ENCODE assay signal across 8 cellular contexts in genomic region chr20:44692932-44693476, GRCh38. TPM values are rescaled to one million over a fixed set of nuclear protein-coding genes. Genes with fewer than 3 reads are reported as not detected.
A peak's percentile ranks its signal among the peaks of the same experiment; 100 is the strongest.
DNase-seq lines count a peak whose midpoint lies in the region; ATAC-seq, FAIRE-seq and TF ChIP-seq lines count a peak whose summit lies in the region.

No MANE protein-coding gene starts in this region.

- no peak for TF ChIP-seq CTCF in left lung (IDR thresholded peaks at IDR 0.05)

- H3K27me3 ChIP-seq in left lung: no peaks in the 10 kb centered on the region

- intact Hi-C loops in left lung (cut with DNase I): no loop called here

- peak overlapping the region in 1 of 2 donors; percentile 75 for H3K27ac ChIP-seq in left lung

- no peak overlapping the region for H3K4me3 ChIP-seq in left lung

- no peaks in the 10 kb centered on the region for H3K36me3 ChIP-seq in left lung

- FAIRE-seq in urothelium cell line (lab: Jason Lieb, UNC): no peak

- peaks cover 4 to 15% of the 10 kb centered on the region in 2 donors for H3K4me1 ChIP-seq in left lung

- H3K9me3 ChIP-seq in left lung: no peaks in the 10 kb centered on the region

- DNase-seq in LHCN-M2 (ENCODE audit: low read depth): peak; percentile 96
- peak; percentile 97 for DNase-seq in dedifferentiated amniotic fluid mesenchymal stem cell (ENCODE audit: extremely low spot score)
- peak in 1 of 2 donors; percentile 66 for DNase-seq in left lung
- peak; percentile 92 for DNase-seq in urothelium cell line (ENCODE audit: low spot score)
- no peak for DNase-seq in NCI-H526 treated with DMSO at 0.1 percent for 48 hours (lab: John Stamatoyannopoulos, UW)

- ATAC-seq in left lung: peak; percentile 89
- ATAC-seq in HG03460 (IDR thresholded peaks at IDR 0.05; ENCODE audit: unreplicated experiment): no peak
- no peak for ATAC-seq in HG03442 (IDR thresholded peaks at IDR 0.05; ENCODE audit: unreplicated experiment)
- ATAC-seq in HG03521 (IDR thresholded peaks at IDR 0.05; ENCODE audit: unreplicated experiment): no peak

RNA-seq across cellular contexts. Expression of gene CCN5, which starts 22.2 kb away (rescaled TPM):
- not detected in 2 replicates for total RNA-seq in LHCN-M2 (2014; rRNA removed)
- 0.05 TPM for polyA plus RNA-seq in LHCN-M2 (2012)
- total RNA-seq in left lung: 10 to 100 TPM; 14.3 to 20.8 TPM

RNA-seq across cellular contexts. Expression of gene ADA, which starts 41.5 kb away (rescaled TPM):
- total RNA-seq in LHCN-M2 (2014; rRNA removed) (4.1 and 4.2 TPM in 2 replicates), left lung (10 to 100 TPM in 1 of 2 donors, 1 to 10 TPM in 1; 7.6 to 15.5 TPM)
- polyA plus RNA-seq in LHCN-M2 (2012): 7.6 TPM

RNA-seq across cellular contexts. Expression of gene KCNK15, which starts 52.7 kb away (rescaled TPM):
- total RNA-seq in LHCN-M2 (2014; rRNA removed) (not detected in 2 replicates), left lung (1 to 10 TPM; 1.8 to 3.1 TPM)
- not detected for polyA plus RNA-seq in LHCN-M2 (2012)

Comparison
In these comparisons a context has a peak if more than half of its experiments do, and no peak if none do; other contexts are left out.
1. RNA of gene CCN5, which starts 22.2 kb away (total RNA-seq): 14.3 to 20.8 TPM in left lung; not detected in LHCN-M2; every median in the first group is over 10 times any median in the second.